10 cellular contexts compared by ENCODE assay signal in genomic region chr19:3722443-3723109, GRCh38. TPM values are rescaled to one million over a fixed set of nuclear protein-coding genes. Genes with fewer than 3 reads are reported as not detected.
DNase-seq lines count a peak whose midpoint lies in the region; ATAC-seq and TF ChIP-seq lines count a peak whose summit lies in the region.
"Had no signal": no experiment of that assay in that cellular context is flagged by ENCODE, and none has a peak within 500 bp of the region (broad histone marks: within the 10 kb centered on the region; RNA-seq: fewer than 3 reads in every experiment).

No MANE protein-coding gene starts in this region.

- peaks cover 9% of the 10 kb centered on the region for H3K4me1 Mint-ChIP-seq in Calu3 (ENCODE audit: low read depth, unreplicated experiment)
- peaks cover 0 to 6% of the 10 kb centered on the region in 2 donors for H3K4me1 Mint-ChIP-seq in natural killer cell treated with Interleukin-12 subunit alpha and Interleukin-12 subunit beta and Interleukin-15 and Interleukin-18, amount 100 ng/mL, for 72 hours (ENCODE audit: low read depth in 2 of 2)
- H3K4me1 Mint-ChIP-seq in HFFc6 (ENCODE audit: low read depth): peaks cover 8% of the 10 kb centered on the region; the same call in 1 of the 2 replicates

- H3K4me3 ChIP-seq in effector memory CD4-positive, alpha-beta T cell (ENCODE audit: insufficient read depth, low read depth, low read length, poor library complexity, severe bottlenecking): peak overlapping the region; percentile 77

- BruUV-seq in Calu3 (replicated peaks; lab: Mats Ljungman, UMichigan): no TSS peak

- DNase-seq in Calu3: peak; percentile 61
- DNase-seq in NCI-H146 treated with DMSO at 0.1 percent for 48 hours (lab: John Stamatoyannopoulos, UW; ENCODE audit: unreplicated experiment): peak; percentile 51
- DNase-seq in effector memory CD4-positive, alpha-beta T cell: no peak
- peak; percentile 49 for DNase-seq in natural killer cell treated with Interleukin-12 subunit alpha and Interleukin-12 subunit beta and Interleukin-15 and Interleukin-18, amount 100 ng/mL, for 72 hours (ENCODE audit: low spot score)
- no peak for DNase-seq in HFFc6
- no peak for DNase-seq in NCI-H187 (lab: John Stamatoyannopoulos, UW)
- DNase-seq: SW 1271 had no signal

- peak overlapping the region; percentile 56 for H3K27ac Mint-ChIP-seq in Calu3 (ENCODE audit: unreplicated experiment)
- H3K27ac Mint-ChIP-seq in natural killer cell treated with Interleukin-12 subunit alpha and Interleukin-12 subunit beta and Interleukin-15 and Interleukin-18, amount 100 ng/mL, for 72 hours: no peak overlapping the region
- no peak overlapping the region for H3K27ac Mint-ChIP-seq in HFFc6

- intact Hi-C loops in Calu3 (cut with micrococcal nuclease; ENCODE audit: unreplicated experiment): no loop called here

- CTCF ChIA-PET in Calu3 (lab: Charles Lee): interaction anchor here (0.6 to 1.1 kb wide), 3 partner anchors 12 to 71 kb away, joined by 3 to 9 read pairs (median 4); no protein-coding TSS in a partner anchor

- H3K27ac ChIP-seq in effector memory CD4-positive, alpha-beta T cell (ENCODE audit: insufficient read depth, low read length, poor library complexity, severe bottlenecking): no peak overlapping the region

- H3K4me3 Mint-ChIP-seq in Calu3 (ENCODE audit: low read depth, unreplicated experiment) (peak overlapping the region; percentile 74), HFFc6 (no peak overlapping the region)
- peak overlapping the region; percentile 34 for H3K4me3 Mint-ChIP-seq in natural killer cell treated with Interleukin-12 subunit alpha and Interleukin-12 subunit beta and Interleukin-15 and Interleukin-18, amount 100 ng/mL, for 72 hours

- no peak for ATAC-seq in natural killer cell treated with Interleukin-12 subunit alpha and Interleukin-12 subunit beta and Interleukin-15 and Interleukin-18, amount 100 ng/mL, for 72 hours
- ATAC-seq in HG02610 (IDR thresholded peaks at IDR 0.05; ENCODE audit: unreplicated experiment) (no peak), GM18909 (IDR thresholded peaks at IDR 0.05; ENCODE audit: poor library complexity, unreplicated experiment) (no peak)

- no peaks in the 10 kb centered on the region for H3K36me3 ChIP-seq in effector memory CD4-positive, alpha-beta T cell (ENCODE audit: control insufficient read depth, insufficient read depth, low read length)

- no peaks in the 10 kb centered on the region for H3K9me3 ChIP-seq in effector memory CD4-positive, alpha-beta T cell (ENCODE audit: control insufficient read depth, low read length)

- no peaks in the 10 kb centered on the region for H3K27me3 ChIP-seq in effector memory CD4-positive, alpha-beta T cell (replicated peaks; ENCODE audit: control insufficient read depth, insufficient read depth, low read length, poor library complexity, severe bottlenecking)

- H3K36me3 Mint-ChIP-seq in Calu3 (ENCODE audit: insufficient read depth, unreplicated experiment) (peaks cover 34% of the 10 kb centered on the region), HFFc6 (ENCODE audit: low read depth) (no peaks in the 10 kb centered on the region)
- no peaks in the 10 kb centered on the region for H3K36me3 Mint-ChIP-seq in natural killer cell treated with Interleukin-12 subunit alpha and Interleukin-12 subunit beta and Interleukin-15 and Interleukin-18, amount 100 ng/mL, for 72 hours

- H3K4me1 ChIP-seq in effector memory CD4-positive, alpha-beta T cell (ENCODE audit: control insufficient read depth, insufficient read depth, low read length, poor library complexity, severe bottlenecking): peaks cover 14% of the 10 kb centered on the region

- no peaks in the 10 kb centered on the region for H3K27me3 Mint-ChIP-seq in Calu3 (ENCODE audit: unreplicated experiment)
- H3K27me3 Mint-ChIP-seq in natural killer cell treated with Interleukin-12 subunit alpha and Interleukin-12 subunit beta and Interleukin-15 and Interleukin-18, amount 100 ng/mL, for 72 hours: no peaks in the 10 kb centered on the region
- H3K27me3 Mint-ChIP-seq in HFFc6 (ENCODE audit: insufficient read depth): peaks cover 18% of the 10 kb centered on the region; the same call in 1 of the 2 replicates

- H3K9me3 Mint-ChIP-seq in Calu3 (ENCODE audit: low read depth, unreplicated experiment) (no peaks in the 10 kb centered on the region), HFFc6 (no peaks in the 10 kb centered on the region)
- H3K9me3 Mint-ChIP-seq in natural killer cell treated with Interleukin-12 subunit alpha and Interleukin-12 subunit beta and Interleukin-15 and Interleukin-18, amount 100 ng/mL, for 72 hours: no peaks in the 10 kb centered on the region

- no peak for TF ChIP-seq CTCF in Calu3 (IDR thresholded peaks at IDR 0.05; ENCODE audit: unreplicated experiment)
- TF ChIP-seq CTCF in HFFc6 (IDR thresholded peaks at IDR 0.05): no peak

RNA-seq across cellular contexts. Expression of gene TJP3, which starts 14.4 kb away (rescaled TPM):
- 84.8 and 111 TPM in 2 replicates for total RNA-seq in Calu3 (2022)
- 1 to 10 TPM in 1 of 2 donors, under 1 TPM in 1; 0.57 to 2.1 TPM for total RNA-seq in natural killer cell treated with Interleukin-12 subunit alpha and Interleukin-12 subunit beta and Interleukin-15 and Interleukin-18, amount 100 ng/mL, for 72 hours
- not detected for total RNA-seq in HFFc6 (2021; fragmentation: NEBNext Ultra II Directional; extraction: Animal tissue kit (Norgen Biotek cat#: 25700))
- total RNA-seq: Daoy had no signal

RNA-seq across cellular contexts. Expression of gene PIP5K1C, which starts 22.3 kb away (rescaled TPM):
- 23.6 and 26.3 TPM in 2 replicates for total RNA-seq in Calu3 (2022)
- total RNA-seq in natural killer cell treated with Interleukin-12 subunit alpha and Interleukin-12 subunit beta and Interleukin-15 and Interleukin-18, amount 100 ng/mL, for 72 hours: 10 to 100 TPM; 27.0 to 29.6 TPM
- total RNA-seq in HFFc6 (2021; fragmentation: NEBNext Ultra II Directional; extraction: Animal tissue kit (Norgen Biotek cat#: 25700)): 10 to 100 TPM; 73.8 to 95.6 (median 78.7) TPM

RNA-seq across cellular contexts. Expression of gene APBA3, which starts 38.9 kb away (rescaled TPM):
- total RNA-seq in Calu3 (2022): 18.1 and 19.6 TPM in 2 replicates
- total RNA-seq in natural killer cell treated with Interleukin-12 subunit alpha and Interleukin-12 subunit beta and Interleukin-15 and Interleukin-18, amount 100 ng/mL, for 72 hours: 10 to 100 TPM; 40.6 to 55.4 TPM
- total RNA-seq in HFFc6 (2021; fragmentation: NEBNext Ultra II Directional; extraction: Animal tissue kit (Norgen Biotek cat#: 25700)): 10 to 100 TPM in 4 of 6 experiments, 1 to 10 TPM in 2; 9.1 to 13.8 (median 10.4) TPM

RNA-seq across cellular contexts. Expression of gene MRPL54, which starts 39.9 kb away (rescaled TPM):
- total RNA-seq in Calu3 (2022): 26.1 and 31.0 TPM in 2 replicates
- total RNA-seq in natural killer cell treated with Interleukin-12 subunit alpha and Interleukin-12 subunit beta and Interleukin-15 and Interleukin-18, amount 100 ng/mL, for 72 hours: 10 to 100 TPM; 58.5 to 75.1 TPM
- total RNA-seq in HFFc6 (2021; fragmentation: NEBNext Ultra II Directional; extraction: Animal tissue kit (Norgen Biotek cat#: 25700)): 10 to 100 TPM; 69.9 to 84.3 (median 77.9) TPM

RNA-seq across cellular contexts. Expression of gene RAX2, which starts 49.5 kb away (rescaled TPM):
- not detected in 2 replicates for total RNA-seq in Calu3 (2022)
- total RNA-seq in natural killer cell treated with Interleukin-12 subunit alpha and Interleukin-12 subunit beta and Interleukin-15 and Interleukin-18, amount 100 ng/mL, for 72 hours: under 1 TPM in 1 of 2 donors, not detected in 1; 0.21 TPM
- total RNA-seq in HFFc6 (2021; fragmentation: NEBNext Ultra II Directional; extraction: Animal tissue kit (Norgen Biotek cat#: 25700)): not detected
- total RNA-seq: Daoy had no signal

Comparison
In these comparisons a context has a peak if more than half of its experiments do, and no peak if none do; other contexts are left out.
1. DNase-seq: peak in Calu3 (single experiment), NCI-H146 treated with DMSO at 0.1 percent for 48 hours (single experiment) and natural killer cell treated with Interleukin-12 subunit alpha and Interleukin-12 subunit beta and Interleukin-15 and Interleukin-18, amount 100 ng/mL, for 72 hours (single experiment); none in effector memory CD4-positive, alpha-beta T cell (0 of 3), HFFc6 (single experiment) and NCI-H187 (0 of 2).
2. RNA of gene TJP3, which starts 14.4 kb away (total RNA-seq): 84.8 to 111 TPM in Calu3; 0.57 to 2.1 TPM in natural killer cell treated with Interleukin-12 subunit alpha and Interleukin-12 subunit beta and Interleukin-15 and Interleukin-18, amount 100 ng/mL, for 72 hours and not detected in HFFc6; every median in the first group is over 10 times any median in the second.